Comparison of ENCODE assay signal across 34 cellular contexts in genomic region chr5:21615195-21615765, GRCh38.
"Had no signal": no experiment of that assay in that cellular context is flagged by ENCODE, and none has a peak within 500 bp of the region (broad histone marks: within the 10 kb centered on the region; RNA-seq: fewer than 3 reads in every experiment).

No MANE protein-coding gene starts in this region.

- ATAC-seq: activated CD4-positive, alpha-beta T cell treated with anti-CD3 and anti-CD28 coated beads for 36 hours; activated CD8-positive, alpha-beta memory T cell treated with anti-CD3 and anti-CD28 coated beads, Interleukin-2, amount 10 ng/mL, durations not matched to agents 7 days and 5 days; activated CD8-positive, alpha-beta T cell treated with anti-CD3 and anti-CD28 coated beads, Interleukin-2, amount 10 ng/mL, durations not matched to agents 7 days and 5 days; left cardiac atrium; left ventricle myocardium superior; sciatic nerve; stimulated activated memory B cell treated with anti-CD40 and anti-IgM and Interleukin-4, amounts not matched to agents 10 μg/mL and 1 μg/mL and 100 μg/mL, for 72 hours; stimulated activated naive CD8-positive, alpha-beta T cell treated with anti-CD3 and anti-CD28 coated beads, Interleukin-15, amount 100 ng/mL, for 72 hours; upper lobe of right lung had no signal

- H3K27me3 Mint-ChIP-seq: activated CD4-positive, alpha-beta T cell treated with anti-CD3 and anti-CD28 coated beads for 36 hours; activated CD8-positive, alpha-beta memory T cell treated with anti-CD3 and anti-CD28 coated beads, Interleukin-2, amount 10 ng/mL, durations not matched to agents 7 days and 5 days; stimulated activated memory B cell treated with anti-CD40 and anti-IgM and Interleukin-4, amounts not matched to agents 10 μg/mL and 1 μg/mL and 100 μg/mL, for 72 hours; stimulated activated naive CD8-positive, alpha-beta T cell treated with anti-CD3 and anti-CD28 coated beads, Interleukin-15, amount 100 ng/mL, for 72 hours had no signal

- H3K9me3 ChIP-seq: esophagus squamous epithelium, ovary, prostate gland, thyroid gland, upper lobe of right lung had no signal

- H3K36me3 ChIP-seq: esophagus squamous epithelium, ovary, prostate gland, thyroid gland, upper lobe of right lung had no signal

- H3K27ac Mint-ChIP-seq: activated CD4-positive, alpha-beta T cell treated with anti-CD3 and anti-CD28 coated beads for 36 hours; activated CD8-positive, alpha-beta memory T cell treated with anti-CD3 and anti-CD28 coated beads, Interleukin-2, amount 10 ng/mL, durations not matched to agents 7 days and 5 days; activated CD8-positive, alpha-beta T cell treated with anti-CD3 and anti-CD28 coated beads, Interleukin-2, amount 10 ng/mL, durations not matched to agents 7 days and 5 days; activated naive CD8-positive, alpha-beta T cell; activated T-helper 2 cell treated with anti-CD3 and anti-CD28 coated beads, Interferon-gamma antibody, Interleukin-2, Interleukin-4, amounts not matched to agents 10 μg/mL and 5 μg/mL and 100 μg/mL, durations not matched to agents 14 hours and 24 hours and 36 hours; mesothelial cell of epicardium; naive B cell; nephron progenitor cell; stimulated activated memory B cell treated with anti-CD40 and anti-IgM and Interleukin-4, amounts not matched to agents 10 μg/mL and 1 μg/mL and 100 μg/mL, for 72 hours; T-helper 2 cell treated with Interferon-gamma antibody and Interleukin-4, amounts not matched to agents 5 μg/mL and 100 μg/mL, for 36 hours had no signal

- H3K4me1 ChIP-seq: esophagus squamous epithelium, prostate gland, thyroid gland, upper lobe of right lung had no signal

- H3K9me3 Mint-ChIP-seq: nephron progenitor cell; stimulated activated memory B cell treated with anti-CD40 and anti-IgM and Interleukin-4, amounts not matched to agents 10 μg/mL and 1 μg/mL and 100 μg/mL, for 72 hours had no signal

- FAIRE-seq: colon, endometrium had no signal

- DNase-seq: activated CD4-positive, alpha-beta T cell treated with anti-CD3 and anti-CD28 coated beads for 36 hours; activated CD4-positive, CD25-positive, alpha-beta regulatory T cell; activated CD8-positive, alpha-beta memory T cell treated with anti-CD3 and anti-CD28 coated beads, Interleukin-2, amount 10 ng/mL, durations not matched to agents 7 days and 5 days; activated CD8-positive, alpha-beta T cell treated with anti-CD3 and anti-CD28 coated beads, Interleukin-2, amount 10 ng/mL, durations not matched to agents 7 days and 5 days; activated T-cell treated with anti-CD3 and anti-CD28 coated beads, Interleukin-2, amount 50 U/mL, for 48 hours; anterior cingulate cortex; dermis blood vessel endothelial cell; effector CD4-positive, alpha-beta T cell; esophagus squamous epithelium; foreskin melanocyte; islet precursor cell; left cardiac atrium; left ventricle myocardium superior; naive B cell; nephron progenitor cell; ovary; retina; stimulated activated CD4-positive, alpha-beta T cell treated with anti-CD3 and anti-CD28 coated beads, Interleukin-4, amount 100 ng/mL, for 24 hours; stimulated activated CD8-positive, alpha-beta memory T cell treated with anti-CD3 and anti-CD28 coated beads, Interleukin-4, amount 100 ng/mL, for 48 hours; stimulated activated naive CD8-positive, alpha-beta T cell treated with anti-CD3 and anti-CD28 coated beads, Interleukin-15, amount 100 ng/mL, for 72 hours; substantia nigra; thyroid gland; upper lobe of right lung had no signal

- H3K36me3 Mint-ChIP-seq: activated CD8-positive, alpha-beta memory T cell treated with anti-CD3 and anti-CD28 coated beads, Interleukin-2, amount 10 ng/mL, durations not matched to agents 7 days and 5 days; activated naive CD8-positive, alpha-beta T cell; naive B cell; stimulated activated memory B cell treated with anti-CD40 and anti-IgM and Interleukin-4, amounts not matched to agents 10 μg/mL and 1 μg/mL and 100 μg/mL, for 72 hours had no signal

- H3K27me3 ChIP-seq: esophagus squamous epithelium, ovary, thyroid gland, upper lobe of right lung had no signal

- H3K4me1 Mint-ChIP-seq: activated CD4-positive, alpha-beta T cell treated with anti-CD3 and anti-CD28 coated beads for 36 hours; activated CD8-positive, alpha-beta memory T cell treated with anti-CD3 and anti-CD28 coated beads, Interleukin-2, amount 10 ng/mL, durations not matched to agents 7 days and 5 days; mesothelial cell of epicardium; naive B cell; nephron progenitor cell; stimulated activated memory B cell treated with anti-CD40 and anti-IgM and Interleukin-4, amounts not matched to agents 10 μg/mL and 1 μg/mL and 100 μg/mL, for 72 hours; stimulated activated naive CD8-positive, alpha-beta T cell treated with anti-CD3 and anti-CD28 coated beads, Interleukin-15, amount 100 ng/mL, for 72 hours had no signal

- H3K4me3 ChIP-seq: esophagus squamous epithelium, ovary, prostate gland, skin epidermis, thyroid gland, upper lobe of right lung had no signal

- H3K4me3 Mint-ChIP-seq: activated CD4-positive, alpha-beta T cell treated with anti-CD3 and anti-CD28 coated beads for 36 hours; activated CD8-positive, alpha-beta memory T cell treated with anti-CD3 and anti-CD28 coated beads, Interleukin-2, amount 10 ng/mL, durations not matched to agents 7 days and 5 days; activated CD8-positive, alpha-beta T cell treated with anti-CD3 and anti-CD28 coated beads, Interleukin-2, amount 10 ng/mL, durations not matched to agents 7 days and 5 days; activated naive CD8-positive, alpha-beta T cell; mesothelial cell of epicardium; naive B cell; nephron progenitor cell; stimulated activated memory B cell treated with anti-CD40 and anti-IgM and Interleukin-4, amounts not matched to agents 10 μg/mL and 1 μg/mL and 100 μg/mL, for 72 hours; stimulated activated naive CD8-positive, alpha-beta T cell treated with anti-CD3 and anti-CD28 coated beads, Interleukin-15, amount 100 ng/mL, for 72 hours; T-helper 2 cell treated with Interferon-gamma antibody and Interleukin-4, amounts not matched to agents 5 μg/mL and 100 μg/mL, for 36 hours had no signal

- H3K27ac ChIP-seq: epithelial cell of prostate, esophagus squamous epithelium, ovary, prostate gland, skin epidermis, thyroid gland, upper lobe of right lung had no signal
